ENCODE assay signal across 17 cellular contexts in the genomic region with DNA sequence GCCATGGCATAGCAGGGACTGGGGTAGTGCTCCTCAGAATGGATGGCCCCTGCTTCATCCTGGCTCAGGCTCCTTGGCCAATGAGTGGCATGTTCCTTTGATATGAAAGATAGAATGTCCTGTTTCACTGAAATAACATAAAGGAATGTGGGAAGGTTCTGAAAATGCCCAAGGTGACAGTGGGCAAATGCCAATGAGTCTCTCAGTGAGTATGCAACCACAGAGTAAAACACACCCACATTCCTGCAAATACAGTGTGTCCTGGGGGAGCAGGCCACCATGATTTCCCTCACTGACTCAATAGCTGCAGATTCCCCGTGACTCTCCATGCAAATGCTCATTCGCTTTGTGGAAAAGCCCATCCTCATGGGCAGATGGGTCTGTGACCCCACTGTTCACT. TPM values are rescaled to one million over a fixed set of nuclear protein-coding genes. Genes with fewer than 3 reads are reported as not detected.
A peak's percentile ranks its signal among the peaks of the same experiment; 100 is the strongest.
DNase-seq lines count a peak whose midpoint lies in the region; ATAC-seq, FAIRE-seq and TF ChIP-seq lines count a peak whose summit lies in the region.
"Had no signal": no experiment of that assay in that cellular context is flagged by ENCODE, and none has a peak within 500 bp of the region (broad histone marks: within the 10 kb centered on the region; RNA-seq: fewer than 3 reads in every experiment).

No MANE protein-coding gene starts in this region.

- in situ Hi-C loops in brain microvascular endothelial cell (cut with HindIII; ENCODE audit: low pct_ligation_motif_present, low sequenced_read_pairs) = no loop called here

- H3K9me1 ChIP-seq in keratinocyte (ENCODE audit: control insufficient read depth, extremely low read depth, insufficient read depth, low read length) = no peaks in the 10 kb centered on the region

- peaks cover 40% of the 10 kb centered on the region for H3K4me1 ChIP-seq in keratinocyte (ENCODE audit: control insufficient read depth, extremely low read depth, insufficient read depth, low read length)

- no peak for ATAC-seq in GM18505 (IDR thresholded peaks at IDR 0.05; ENCODE audit: unreplicated experiment)
- ATAC-seq: activated T-cell treated with anti-CD3 and anti-CD28 coated beads, Interleukin-2, amount 50 U/mL, for 4 hours; gastroesophageal sphincter had no signal

- no peaks in the 10 kb centered on the region for H3K79me2 ChIP-seq in keratinocyte (ENCODE audit: control insufficient read depth, insufficient read depth, low read length)

- DNase-seq in AG20443 (ENCODE audit: low spot score) = peak; percentile 70
- DNase-seq in LoVo (ENCODE audit: low spot score) = peak; percentile 34
- DNase-seq in brain microvascular endothelial cell = peak; percentile 27
- peak; percentile 71 for DNase-seq in keratinocyte (ENCODE audit: low read depth, low spot score)
- no peak for DNase-seq in activated CD4-positive, alpha-beta T cell treated with anti-CD3 and anti-CD28 coated beads, Interleukin-2, amount 50 U/mL, for 48 hours
- no peak for DNase-seq in activated naive CD4-positive, alpha-beta T cell treated with anti-CD3 and anti-CD28 coated beads, Interleukin-2, amount 50 U/mL, for 16 hours
- DNase-seq in NCI-H1417 (lab: John Stamatoyannopoulos, UW) = no peak
- DNase-seq: activated CD4-positive, alpha-beta T cell treated with anti-CD3 and anti-CD28 coated beads for 48 hours; activated T-cell treated with anti-CD3 and anti-CD28 coated beads, Interleukin-2, amount 50 U/mL, for 4 hours; AML-193; OCI-M1; stimulated activated CD4-positive, alpha-beta T cell treated with anti-CD3 and anti-CD28 coated beads, Interleukin-4, amount 100 ng/mL, for 1 hour had no signal

- no peak overlapping the region for H3K4me3 ChIP-seq in brain microvascular endothelial cell (ENCODE audit: low read depth, low read length)
- H3K4me3 ChIP-seq in keratinocyte (ENCODE audit: control insufficient read depth in 2 of 3, extremely low read depth in 1 of 3, insufficient read depth in 2 of 3, low read depth in 1 of 3, low read length in 3 of 3) = no peak overlapping the region
- H3K4me3 ChIP-seq: gastroesophageal sphincter, tibial nerve had no signal

- no peak overlapping the region for H3K9ac ChIP-seq in keratinocyte (ENCODE audit: control insufficient read depth, extremely low read depth, insufficient read depth, low read length)

- no peaks in the 10 kb centered on the region for H3K27me3 ChIP-seq in brain microvascular endothelial cell (replicated peaks)
- H3K27me3 ChIP-seq in keratinocyte (ENCODE audit: control insufficient read depth, extremely low read depth, insufficient read depth, low read length) = no peaks in the 10 kb centered on the region
- H3K27me3 ChIP-seq: gastroesophageal sphincter, tibial nerve had no signal

- H3K36me3 ChIP-seq in brain microvascular endothelial cell (replicated peaks) (no peaks in the 10 kb centered on the region), keratinocyte (ENCODE audit: control insufficient read depth in 2 of 2, extremely low read depth in 1 of 2, insufficient read depth in 2 of 2, low read length in 2 of 2) (no peaks in the 10 kb centered on the region)
- H3K36me3 ChIP-seq: gastroesophageal sphincter, tibial nerve had no signal

- H4K20me1 ChIP-seq in keratinocyte (ENCODE audit: control insufficient read depth, extremely low read depth, insufficient read depth, low read length) = no peaks in the 10 kb centered on the region

- TF ChIP-seq POLR2A in GM18505 (IDR thresholded peaks at IDR 0.05; ENCODE audit: borderline replicate concordance, extremely low read depth, insufficient read depth, insufficient read length) = no peak

- no peak for TF ChIP-seq CTCF in brain microvascular endothelial cell (IDR thresholded peaks at IDR 0.05; ENCODE audit: low read depth, low read length, missing control alignments)
- no peak for TF ChIP-seq CTCF in keratinocyte (optimal IDR thresholded peaks at IDR 0.05 in 1 of 3, IDR thresholded peaks at IDR 0.05 in 1 of 3, conservative IDR thresholded peaks at IDR 0.05 in 1 of 3; ENCODE audit: extremely low read depth in 1 of 3, insufficient read depth in 2 of 3, low read length in 3 of 3)

- H3K4me2 ChIP-seq in keratinocyte (ENCODE audit: control insufficient read depth, extremely low read depth, insufficient read depth, low read depth, low read length) = peak overlapping the region; percentile 49

- no peaks in the 10 kb centered on the region for H3K9me3 ChIP-seq in keratinocyte (ENCODE audit: control insufficient read depth, low read depth, low read length)
- H3K9me3 ChIP-seq: gastroesophageal sphincter, tibial nerve had no signal

- dilution Hi-C loops in keratinocyte (cut with MboI; ENCODE audit: extremely low pct_ligation_motif_present, low sequenced_read_pairs) = no loop called here

- H2AFZ ChIP-seq in keratinocyte (ENCODE audit: control insufficient read depth, low read length) = no peak overlapping the region

- H3K27ac ChIP-seq in brain microvascular endothelial cell = no peak overlapping the region
- peak overlapping the region; percentile 45 for H3K27ac ChIP-seq in keratinocyte (ENCODE audit: control insufficient read depth, insufficient read depth, low read length)
- H3K27ac ChIP-seq: gastroesophageal sphincter, tibial nerve had no signal

- FAIRE-seq in keratinocyte (lab: Jason Lieb, UNC) = peak; percentile 93
- FAIRE-seq: islet of Langerhans had no signal

RNA-seq across cellular contexts. Expression of a gene that starts 36.4 kb away (rescaled TPM):
- not detected in 3 replicates for polyA plus RNA-seq in keratinocyte
- not detected for polyA plus RNA-seq in keratinocyte (2011; ENCODE audit: low read depth)
- polyA plus RNA-seq in keratinocyte (2011; cell fraction: cytosol; rRNA removed) = not detected in 2 replicates
- not detected in 2 replicates for polyA plus RNA-seq in keratinocyte (2011; cell fraction: nucleus; rRNA removed)
- polyA plus RNA-seq in keratinocyte (2012; ENCODE audit: low replicate concordance) = not detected in 2 replicates
- polyA minus RNA-seq in keratinocyte = not detected in 3 replicates
- polyA minus RNA-seq in keratinocyte (2011; cell fraction: cytosol; rRNA and poly(A)+ RNA removed) = not detected
- polyA minus RNA-seq in keratinocyte (2011; cell fraction: nucleus; rRNA and poly(A)+ RNA removed) = not detected in 2 replicates
- polyA plus RNA-seq: IgD-negative memory B cell had no signal

Comparison
In these comparisons a context has a peak if more than half of its experiments do, and no peak if none do; other contexts are left out.
1. DNase-seq: peak in AG20443 (single experiment), LoVo (single experiment), brain microvascular endothelial cell (single experiment) and keratinocyte (single experiment); none in activated CD4-positive, alpha-beta T cell treated with anti-CD3 and anti-CD28 coated beads, Interleukin-2, amount 50 U/mL, for 48 hours (0 of 2), activated naive CD4-positive, alpha-beta T cell treated with anti-CD3 and anti-CD28 coated beads, Interleukin-2, amount 50 U/mL, for 16 hours (single experiment) and NCI-H1417 (0 of 3).